In the genomic region with DNA sequence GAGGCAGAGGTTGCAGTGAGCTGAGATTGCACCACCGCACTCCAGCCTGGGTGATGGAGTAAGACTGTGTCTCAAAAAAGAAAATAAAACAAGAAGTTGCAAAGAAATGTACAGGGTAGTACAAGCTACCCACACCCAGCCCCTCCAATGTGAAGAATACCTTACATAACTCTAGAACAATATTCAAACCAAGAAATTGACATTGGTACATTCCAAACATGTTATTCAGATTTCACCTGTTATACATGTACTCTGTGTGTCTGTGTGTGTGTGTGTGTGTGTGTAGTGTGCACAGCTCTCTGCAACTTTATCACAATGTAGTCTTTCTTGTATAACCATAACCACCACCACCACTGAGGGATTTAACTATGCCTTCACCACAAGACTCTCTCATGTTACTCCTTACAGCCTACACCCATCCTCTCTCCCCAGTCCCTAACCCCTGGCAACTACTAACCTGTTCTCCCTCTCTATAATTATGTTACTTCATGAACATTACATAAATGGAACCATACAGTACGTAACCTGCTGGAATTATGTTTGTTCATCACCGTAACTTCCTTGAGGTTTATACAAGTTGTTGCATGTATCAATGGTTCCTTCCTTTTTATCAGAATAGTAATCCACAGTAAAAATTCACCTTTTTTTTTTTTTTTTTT, we compare ENCODE assay signal across 24 cellular contexts. TPM values are rescaled to one million over a fixed set of nuclear protein-coding genes. Genes with fewer than 3 reads are reported as not detected.
"Had no signal": no experiment of that assay in that cellular context is flagged by ENCODE, and none has a peak within 500 bp of the region (broad histone marks: within the 10 kb centered on the region; RNA-seq: fewer than 3 reads in every experiment).

No MANE protein-coding gene starts in this region.

- H3K36me3 ChIP-seq: heart left ventricle, left ventricle myocardium inferior, prostate gland, right lobe of liver, spleen, thoracic aorta, transverse colon had no signal

- H3K4me1 ChIP-seq: prostate gland had no signal

- H3K27me3 ChIP-seq: right lobe of liver, transverse colon had no signal

- H3K4me1 Mint-ChIP-seq: naive thymus-derived CD4-positive, alpha-beta T cell; stimulated activated naive B cell treated with anti-CD40 and anti-IgM and Interleukin-4, amounts not matched to agents 10 μg/mL and 1 μg/mL and 100 μg/mL, for 72 hours; stimulated activated naive CD8-positive, alpha-beta T cell treated with anti-CD3 and anti-CD28 coated beads, Interleukin-15, amount 100 ng/mL, for 72 hours had no signal

- H3K4me3 ChIP-seq: heart left ventricle, left ventricle myocardium inferior, lung, prostate gland, right lobe of liver, spleen, thoracic aorta, transverse colon had no signal

- H3K27me3 Mint-ChIP-seq: effector memory CD8-positive, alpha-beta T cell had no signal

- H3K27ac Mint-ChIP-seq: dendritic cell treated with granulocyte-macrophage colony-stimulating factor and Interleukin-4, amounts not matched to agents 40 ng/mL and 50 ng/mL, for 4 days; effector memory CD8-positive, alpha-beta T cell; naive thymus-derived CD4-positive, alpha-beta T cell; nephron progenitor cell; stimulated activated naive B cell treated with anti-CD40 and anti-IgM and Interleukin-4, amounts not matched to agents 10 μg/mL and 1 μg/mL and 100 μg/mL, for 72 hours; stimulated activated naive CD8-positive, alpha-beta T cell treated with anti-CD3 and anti-CD28 coated beads, Interleukin-15, amount 100 ng/mL, for 72 hours had no signal

- H3K9me3 ChIP-seq: heart left ventricle, left ventricle myocardium inferior, prostate gland, right lobe of liver, spleen, thoracic aorta, transverse colon had no signal

- H3K27ac ChIP-seq: parathyroid adenoma, prostate gland, right lobe of liver, spleen, thoracic aorta, transverse colon had no signal

- H3K4me3 Mint-ChIP-seq: dendritic cell treated with granulocyte-macrophage colony-stimulating factor and Interleukin-4, amounts not matched to agents 40 ng/mL and 50 ng/mL, for 4 days; effector memory CD8-positive, alpha-beta T cell; naive thymus-derived CD4-positive, alpha-beta T cell; nephron progenitor cell; stimulated activated naive B cell treated with anti-CD40 and anti-IgM and Interleukin-4, amounts not matched to agents 10 μg/mL and 1 μg/mL and 100 μg/mL, for 72 hours; stimulated activated naive CD8-positive, alpha-beta T cell treated with anti-CD3 and anti-CD28 coated beads, Interleukin-15, amount 100 ng/mL, for 72 hours had no signal

- H3K36me3 Mint-ChIP-seq: stimulated activated naive B cell treated with anti-CD40 and anti-IgM and Interleukin-4, amounts not matched to agents 10 μg/mL and 1 μg/mL and 100 μg/mL, for 72 hours had no signal

- H3K9me3 Mint-ChIP-seq: dendritic cell treated with granulocyte-macrophage colony-stimulating factor and Interleukin-4, amounts not matched to agents 40 ng/mL and 50 ng/mL, for 4 days; nephron progenitor cell; stimulated activated naive CD8-positive, alpha-beta T cell treated with anti-CD3 and anti-CD28 coated beads, Interleukin-15, amount 100 ng/mL, for 72 hours had no signal

- DNase-seq: cerebellar nuclear complex; effector memory CD8-positive, alpha-beta T cell; erythroblast; heart left ventricle; hippocampal formation; left ventricle myocardium inferior; mesendoderm; naive thymus-derived CD4-positive, alpha-beta T cell; nephron progenitor cell; retina; right lobe of liver; spleen; stimulated activated CD4-positive, alpha-beta T cell treated with anti-CD3 and anti-CD28 coated beads, Interleukin-15, amount 100 ng/mL, for 24 hours; stimulated activated CD4-positive, alpha-beta T cell treated with anti-CD3 and anti-CD28 coated beads, Interleukin-1b, Interleukin-23, amount 100 ng/mL, for 48 hours; stimulated activated CD4-positive, alpha-beta T cell treated with anti-CD3 and anti-CD28 coated beads, Interleukin-4, amount 100 ng/mL, for 4 hours; stimulated activated naive B cell treated with anti-CD40 and anti-IgM and Interleukin-4, amounts not matched to agents 10 μg/mL and 1 μg/mL and 100 μg/mL, for 72 hours; stimulated activated naive CD8-positive, alpha-beta T cell treated with anti-CD3 and anti-CD28 coated beads, Interleukin-15, amount 100 ng/mL, for 72 hours; substantia nigra; transverse colon had no signal

- ATAC-seq: effector memory CD8-positive, alpha-beta T cell; heart left ventricle; naive thymus-derived CD4-positive, alpha-beta T cell; right lobe of liver; stimulated activated naive B cell treated with anti-CD40 and anti-IgM and Interleukin-4, amounts not matched to agents 10 μg/mL and 1 μg/mL and 100 μg/mL, for 72 hours; stimulated activated naive CD8-positive, alpha-beta T cell treated with anti-CD3 and anti-CD28 coated beads, Interleukin-15, amount 100 ng/mL, for 72 hours had no signal

- H2AFZ ChIP-seq: parathyroid adenoma had no signal

- H3K9ac ChIP-seq: parathyroid adenoma had no signal

- H3K79me2 ChIP-seq: parathyroid adenoma had no signal

RNA-seq across cellular contexts. Expression of a gene that starts 16.2 kb away (rescaled TPM):
- total RNA-seq: naive thymus-derived CD4-positive, alpha-beta T cell had no signal
- polyA plus RNA-seq: naive thymus-derived CD4-positive, alpha-beta T cell had no signal
